14 cellular contexts compared by ENCODE assay signal in genomic region chr5:116395178-116395577, GRCh38.
DNase-seq lines count a peak whose midpoint lies in the region; ATAC-seq and TF ChIP-seq lines count a peak whose summit lies in the region.
"Had no signal": no experiment of that assay in that cellular context is flagged by ENCODE, and none has a peak within 500 bp of the region (broad histone marks: within the 10 kb centered on the region; RNA-seq: fewer than 3 reads in every experiment).

No MANE protein-coding gene starts in this region.

- peak overlapping the region; percentile 20 to 50 for H3K27ac ChIP-seq in prostate gland
- H3K27ac ChIP-seq in CD4-positive, alpha-beta memory T cell (ENCODE audit: low read depth, low read length), result no peak overlapping the region

- H3K4me3 ChIP-seq in prostate gland (no peak overlapping the region), H7 (ENCODE audit: insufficient read depth, low read depth, low read length) (no peak overlapping the region)
- no peak overlapping the region for H3K4me3 ChIP-seq in CD4-positive, alpha-beta memory T cell (ENCODE audit: low read length in 2 of 2)

- H3K27me3 Mint-ChIP-seq in brain, result peaks cover 3% of the 10 kb centered on the region
- no peaks in the 10 kb centered on the region for H3K27me3 Mint-ChIP-seq in CD4-positive, alpha-beta memory T cell

- H3K27me3 ChIP-seq in prostate gland (replicated peaks; ENCODE audit: insufficient read depth) (no peaks in the 10 kb centered on the region), H7 (ENCODE audit: control insufficient read depth, insufficient read depth, low read length) (no peaks in the 10 kb centered on the region)
- no peaks in the 10 kb centered on the region for H3K27me3 ChIP-seq in CD4-positive, alpha-beta memory T cell (ENCODE audit: insufficient read depth, low read length)

- peaks cover 30% of the 10 kb centered on the region for H3K4me1 Mint-ChIP-seq in brain
- no peaks in the 10 kb centered on the region for H3K4me1 Mint-ChIP-seq in CD4-positive, alpha-beta memory T cell

- CTCF ChIA-PET in CD4-positive, alpha-beta memory T cell (lab: Charles Lee; ENCODE audit: partially characterized antibody), result interaction anchor here (0.7 kb wide), 1 partner anchor 94 kb away, joined by 3 read pairs; no protein-coding TSS in a partner anchor

- ATAC-seq in stimulated activated naive CD8-positive, alpha-beta T cell treated with anti-CD3 and anti-CD28 coated beads, Interleukin-15, Interleukin-2, amounts not matched to agents 100 U/mL and 50 U/mL, for 24 hours, result no peak

- peak overlapping the region in 4 of 5 experiments; percentile 64 to 92 (median 79) for H3K27ac Mint-ChIP-seq in brain
- no peak overlapping the region for H3K27ac Mint-ChIP-seq in CD4-positive, alpha-beta memory T cell
- H3K27ac Mint-ChIP-seq: T-helper 1 cell treated with Interleukin-12 subunit alpha and Interleukin-12 subunit beta and Interleukin-4 antibody, amounts not matched to agents 30 μg/mL and 1 μg/mL, for 36 hours had no signal

- no peaks in the 10 kb centered on the region for H3K36me3 Mint-ChIP-seq in brain
- peaks cover 11 to 46% of the 10 kb centered on the region in 2 donors for H3K36me3 Mint-ChIP-seq in CD4-positive, alpha-beta memory T cell

- H3K36me3 ChIP-seq in prostate gland, result no peaks in the 10 kb centered on the region
- no peaks in the 10 kb centered on the region for H3K36me3 ChIP-seq in H7 (replicated peaks; ENCODE audit: control insufficient read depth, insufficient read depth, low read length)
- no peaks in the 10 kb centered on the region for H3K36me3 ChIP-seq in CD4-positive, alpha-beta memory T cell (ENCODE audit: insufficient read depth, low read length)

- TF ChIP-seq CTCF in brain (conservative IDR thresholded peaks at IDR 0.05), result no peak
- no peak for TF ChIP-seq CTCF in prostate gland (IDR thresholded peaks at IDR 0.05)

- POLR2A ChIA-PET in CD4-positive, alpha-beta memory T cell (lab: Charles Lee; ENCODE audit: partially characterized antibody), result no interaction called here

- H3K9me3 ChIP-seq in prostate gland, result no peaks in the 10 kb centered on the region
- no peaks in the 10 kb centered on the region for H3K9me3 ChIP-seq in CD4-positive, alpha-beta memory T cell (ENCODE audit: control insufficient read depth in 1 of 2, low read length in 2 of 2)

- peaks cover 0 to 3% (median 0%) of the 10 kb centered on the region in 5 experiments for H3K9me3 Mint-ChIP-seq in brain
- peaks cover 0 to 11% (median 2%) of the 10 kb centered on the region in 8 donors for H3K9me3 Mint-ChIP-seq in CD4-positive, alpha-beta memory T cell
- H3K9me3 Mint-ChIP-seq: T-helper 1 cell treated with Interleukin-12 subunit alpha and Interleukin-12 subunit beta and Interleukin-4 antibody, amounts not matched to agents 30 μg/mL and 1 μg/mL, for 36 hours had no signal

- no peak for TF ChIP-seq POLR2A in prostate gland (IDR thresholded peaks at IDR 0.05)

- intact Hi-C loops in prostate gland (cut with DNase I), result loop anchor here (2.0 kb wide), 1 partner anchor 34 kb away; no protein-coding TSS in a partner anchor
- intact Hi-C loops in CD4-positive, alpha-beta memory T cell (cut with micrococcal nuclease), result no loop called here

- DNase-seq in ELF-1 (ENCODE audit: low read depth, low spot score), result peak; percentile 17
- DNase-seq in NCI-H2107 treated with DMSO at 0.1 percent for 48 hours (lab: John Stamatoyannopoulos, UW; ENCODE audit: unreplicated experiment), result peak; percentile 61
- no peak for DNase-seq in prostate gland (ENCODE audit: low spot score)
- no peak for DNase-seq in COR-L47 (lab: John Stamatoyannopoulos, UW)
- no peak for DNase-seq in H7
- DNase-seq in stimulated activated naive CD8-positive, alpha-beta T cell treated with anti-CD3 and anti-CD28 coated beads, Interleukin-15, Interleukin-2, amounts not matched to agents 100 U/mL and 50 U/mL, for 24 hours, result no peak
- DNase-seq in CD4-positive, alpha-beta memory T cell, result no peak
- DNase-seq: activated effector memory CD4-positive, alpha-beta T cell treated with anti-CD3 and anti-CD28 coated beads, Interleukin-2, amount 50 U/mL, for 16 hours; hippocampal formation; MV-4-11; occipital lobe; stimulated activated CD8-positive, alpha-beta memory T cell treated with anti-CD3 and anti-CD28 coated beads, Interleukin-4, amount 100 ng/mL, for 48 hours had no signal

- H3K4me1 ChIP-seq in prostate gland (replicated peaks), result no peaks in the 10 kb centered on the region
- H3K4me1 ChIP-seq in CD4-positive, alpha-beta memory T cell (ENCODE audit: insufficient read depth, low read length), result no peaks in the 10 kb centered on the region

- 67% methylated on average over 9 of the region's 9 CpGs for WGBS in prostate gland

- H3K4me3 Mint-ChIP-seq in brain, result peak overlapping the region in 1 of 5 experiments; percentile 31
- H3K4me3 Mint-ChIP-seq in CD4-positive, alpha-beta memory T cell, result no peak overlapping the region
- H3K4me3 Mint-ChIP-seq: T-helper 1 cell treated with Interleukin-12 subunit alpha and Interleukin-12 subunit beta and Interleukin-4 antibody, amounts not matched to agents 30 μg/mL and 1 μg/mL, for 36 hours had no signal

Comparison
In these comparisons a context has a peak if more than half of its experiments do, and no peak if none do; other contexts are left out.
1. DNase-seq: peak in ELF-1 (single experiment) and NCI-H2107 treated with DMSO at 0.1 percent for 48 hours (single experiment); none in prostate gland (single experiment), COR-L47 (single experiment), H7 (single experiment), stimulated activated naive CD8-positive, alpha-beta T cell treated with anti-CD3 and anti-CD28 coated beads, Interleukin-15, Interleukin-2, amounts not matched to agents 100 U/mL and 50 U/mL, for 24 hours (single experiment) and CD4-positive, alpha-beta memory T cell (0 of 5).
2. H3K27ac Mint-ChIP-seq: peak in brain (4 of 5); none in CD4-positive, alpha-beta memory T cell (0 of 7).